18 cellular contexts compared by ENCODE assay signal in the genomic region with DNA sequence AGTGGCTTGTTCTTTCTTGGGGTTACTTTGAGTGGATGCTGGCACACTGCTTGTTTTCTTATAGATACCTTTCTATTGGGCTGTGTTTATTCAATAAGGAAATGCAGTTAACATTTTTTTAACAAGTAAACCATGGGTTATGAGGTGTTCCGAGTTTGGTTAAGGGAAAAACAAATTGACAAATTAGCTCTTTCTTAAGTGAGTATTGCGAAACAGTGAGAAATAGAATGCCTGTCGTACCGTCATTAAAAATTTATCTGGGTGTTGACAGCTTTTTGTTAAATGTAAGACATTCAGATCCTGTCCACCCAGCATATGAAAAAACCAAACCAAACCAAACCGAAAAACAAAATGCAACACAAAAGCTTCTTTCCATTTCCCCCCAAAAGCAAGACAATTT. TPM values are rescaled to one million over a fixed set of nuclear protein-coding genes. Genes with fewer than 3 reads are reported as not detected.
DNase-seq lines count a peak whose midpoint lies in the region; ATAC-seq and TF ChIP-seq lines count a peak whose summit lies in the region.
"Had no signal": no experiment of that assay in that cellular context is flagged by ENCODE, and none has a peak within 500 bp of the region (broad histone marks: within the 10 kb centered on the region; RNA-seq: fewer than 3 reads in every experiment).

No MANE protein-coding gene starts in this region.

- H3K9me2 ChIP-seq in Karpas-422 (replicated peaks; ENCODE audit: insufficient read depth, low read length): no peaks in the 10 kb centered on the region
- H3K9me2 ChIP-seq: SK-N-SH had no signal

- H4K20me1 ChIP-seq in Karpas-422 (ENCODE audit: insufficient read depth, low read depth, low read length): no peaks in the 10 kb centered on the region

- no peak for TF ChIP-seq CTCF in choroid plexus epithelial cell (conservative IDR thresholded peaks at IDR 0.05; ENCODE audit: low read depth, low read length)

- H3K27ac ChIP-seq in Karpas-422 (ENCODE audit: low read length) (peak overlapping the region; percentile 97), muscle layer of duodenum (ENCODE audit: low read length) (peak overlapping the region; percentile 29), thymus (ENCODE audit: low read depth) (peak overlapping the region; percentile 69)
- H3K27ac ChIP-seq: adrenal gland, GM23248, PC-9 had no signal

- no peak overlapping the region for H3K4me3 ChIP-seq in Karpas-422 (ENCODE audit: low read length)
- H3K4me3 ChIP-seq in choroid plexus epithelial cell (ENCODE audit: low read depth, low read length): no peak overlapping the region
- peak overlapping the region in 1 of 2 donors; percentile 6 for H3K4me3 ChIP-seq in muscle layer of duodenum (ENCODE audit: low read depth in 1 of 2, low read length in 2 of 2)
- no peak overlapping the region for H3K4me3 ChIP-seq in thymus (ENCODE audit: low read length)
- H3K4me3 ChIP-seq: adrenal gland, GM23248, MG63, PC-9 had no signal

- H3K4me2 ChIP-seq in Karpas-422 (ENCODE audit: low read depth, low read length, poor library complexity, severe bottlenecking): peak overlapping the region; percentile 57
- H3K4me2 ChIP-seq: PC-9, SK-N-SH had no signal

- peak overlapping the region; percentile 58 for H3K9ac ChIP-seq in Karpas-422 (ENCODE audit: low read length)
- H3K9ac ChIP-seq: GM23248, SK-N-SH had no signal

- 93% methylated on average over 5 of the region's 5 CpGs for WGBS in thymus

- DNase-seq in Karpas-422: no peak
- DNase-seq in choroid plexus epithelial cell (ENCODE audit: low read depth): peak; percentile 24
- no peak for DNase-seq in ACHN
- no peak for DNase-seq in NCI-H146 treated with DMSO at 0.1 percent for 48 hours (lab: John Stamatoyannopoulos, UW; ENCODE audit: unreplicated experiment)
- DNase-seq: activated CD8-positive, alpha-beta T cell treated with anti-CD3 and anti-CD28 coated beads for 36 hours; CD4-positive, alpha-beta memory T cell; glutamatergic neuron; GM23248; MG63; NCI-H2029 treated with DMSO at 0.1 percent for 48 hours; NCI-H524 treated with DMSO at 0.1 percent for 48 hours; PC-9; SK-N-SH; stimulated activated naive CD8-positive, alpha-beta T cell treated with anti-CD3 and anti-CD28 coated beads, Interleukin-15, amount 100 ng/mL, for 72 hours had no signal

- in situ Hi-C loops in ACHN (cut with HindIII; ENCODE audit: low pct_ligation_motif_present, low pct_unique_long_range_greater_than_20kb, low sequenced_read_pairs): no loop called here

- peaks cover 98% of the 10 kb centered on the region for H3K79me2 ChIP-seq in Karpas-422 (ENCODE audit: low read length)

- H3K9me3 ChIP-seq in Karpas-422 (ENCODE audit: low read length) (no peaks in the 10 kb centered on the region), muscle layer of duodenum (ENCODE audit: control insufficient read depth in 1 of 2, low read length in 2 of 2) (no peaks in the 10 kb centered on the region), thymus (ENCODE audit: control insufficient read depth) (no peaks in the 10 kb centered on the region)
- H3K9me3 ChIP-seq: adrenal gland, MG63, SK-N-SH had no signal

- peaks cover 98% of the 10 kb centered on the region for H3K4me1 ChIP-seq in Karpas-422 (ENCODE audit: low read length)
- peaks cover 0 to 8% of the 10 kb centered on the region in 2 donors for H3K4me1 ChIP-seq in muscle layer of duodenum (ENCODE audit: control insufficient read depth in 1 of 2, insufficient read depth in 2 of 2, low read length in 2 of 2)
- peaks cover 5% of the 10 kb centered on the region for H3K4me1 ChIP-seq in thymus (ENCODE audit: control insufficient read depth, insufficient read depth, low read length)

- H3K27me3 ChIP-seq in Karpas-422 (ENCODE audit: low read length) (no peaks in the 10 kb centered on the region), muscle layer of duodenum (ENCODE audit: low read depth, low read length) (no peaks in the 10 kb centered on the region), thymus (ENCODE audit: control insufficient read depth, insufficient read depth) (no peaks in the 10 kb centered on the region)
- H3K27me3 ChIP-seq: adrenal gland, MG63 had no signal

- ATAC-seq in GM19035 (IDR thresholded peaks at IDR 0.05; ENCODE audit: unreplicated experiment): no peak
- ATAC-seq: activated CD8-positive, alpha-beta T cell treated with anti-CD3 and anti-CD28 coated beads for 36 hours; stimulated activated naive CD8-positive, alpha-beta T cell treated with anti-CD3 and anti-CD28 coated beads, Interleukin-15, amount 100 ng/mL, for 72 hours had no signal

- H2AFZ ChIP-seq in Karpas-422 (ENCODE audit: low read length): no peak overlapping the region
- H2AFZ ChIP-seq: GM23248, PC-9 had no signal

- H3K36me3 ChIP-seq in Karpas-422 (ENCODE audit: insufficient read depth, low read length) (peaks cover 5% of the 10 kb centered on the region; the same call in 1 of the 2 replicates), muscle layer of duodenum (ENCODE audit: control insufficient read depth in 1 of 2, insufficient read depth in 2 of 2, low read length in 2 of 2) (no peaks in the 10 kb centered on the region), thymus (ENCODE audit: control insufficient read depth, insufficient read depth) (peaks cover 19% of the 10 kb centered on the region)
- H3K36me3 ChIP-seq: adrenal gland, MG63 had no signal

RNA-seq across cellular contexts. Expression of gene CUX1, which starts 6.2 kb away (rescaled TPM):
- total RNA-seq in Karpas-422 (2014; rRNA removed; shearing (Covaris generic); ENCODE audit: low replicate concordance): 92.4 and 109 TPM in 2 replicates
- 27.8 TPM for polyA plus RNA-seq in thymus

Comparison
In these comparisons a context has a peak if more than half of its experiments do, and no peak if none do; other contexts are left out.
1. H3K27ac ChIP-seq: peak in every context shown above with its lines; median percentile 97 in Karpas-422; 69 in thymus; 29 in muscle layer of duodenum.